10 cellular contexts compared by ENCODE assay signal in genomic region chr10:132446195-132446581, GRCh38. TPM values are rescaled to one million over a fixed set of nuclear protein-coding genes. Genes with fewer than 3 reads are reported as not detected.
A peak's percentile ranks its signal among the peaks of the same experiment; 100 is the strongest.
DNase-seq lines count a peak whose midpoint lies in the region; ATAC-seq lines count a peak whose summit lies in the region.
"Had no signal": no experiment of that assay in that cellular context is flagged by ENCODE, and none has a peak within 500 bp of the region (broad histone marks: within the 10 kb centered on the region; RNA-seq: fewer than 3 reads in every experiment).

No MANE protein-coding gene starts in this region.

- H3K9me3 ChIP-seq in naive thymus-derived CD4-positive, alpha-beta T cell (ENCODE audit: control insufficient read depth in 2 of 3, low read length in 3 of 3): no peaks in the 10 kb centered on the region
- H3K9me3 ChIP-seq in aorta (ENCODE audit: control insufficient read depth, low read length): no peaks in the 10 kb centered on the region

- 94 to 96% methylated on average over 17 of the region's 17 CpGs for WGBS in aorta, 2 donors

- no peak for DNase-seq in stimulated activated naive CD8-positive, alpha-beta T cell treated with anti-CD3 and anti-CD28 coated beads, Interleukin-15, Interleukin-2, amounts not matched to agents 100 U/mL and 50 U/mL, for 24 hours
- DNase-seq in activated naive CD8-positive, alpha-beta T cell treated with anti-CD3 and anti-CD28 coated beads, Interleukin-2, amount 10 ng/mL, durations not matched to agents 7 days and 5 days: no peak
- no peak for DNase-seq in naive thymus-derived CD4-positive, alpha-beta T cell
- no peak for DNase-seq in aorta
- no peak for DNase-seq in central memory CD4-positive, alpha-beta T cell
- DNase-seq in HCEC 1CT: no peak
- DNase-seq in stimulated activated CD4-positive, alpha-beta T cell treated with anti-CD3 and anti-CD28 coated beads, Interleukin-15, amount 100 ng/mL, for 24 hours: no peak
- DNase-seq: NCI-H187 had no signal

- H3K27ac ChIP-seq in naive thymus-derived CD4-positive, alpha-beta T cell (ENCODE audit: low read depth, low read length): peak overlapping the region; percentile 98
- H3K27ac ChIP-seq in aorta (ENCODE audit: low read depth in 1 of 2, low read length in 2 of 2): no peak overlapping the region

- peak overlapping the region; percentile 55 for H3K4me3 Mint-ChIP-seq in stimulated activated naive CD8-positive, alpha-beta T cell treated with anti-CD3 and anti-CD28 coated beads, Interleukin-15, Interleukin-2, amounts not matched to agents 100 ng/mL and 50 ng/mL, for 24 hours
- H3K4me3 Mint-ChIP-seq in activated naive CD8-positive, alpha-beta T cell treated with anti-CD3 and anti-CD28 coated beads, Interleukin-2, amount 10 ng/mL, durations not matched to agents 7 days and 5 days: peak overlapping the region; percentile 81
- H3K4me3 Mint-ChIP-seq in naive thymus-derived CD4-positive, alpha-beta T cell: peak overlapping the region in 9 of 10 donors; percentile 53 to 89 (median 78)

- no peak overlapping the region for H3K4me3 ChIP-seq in naive thymus-derived CD4-positive, alpha-beta T cell (ENCODE audit: low read length)
- no peak overlapping the region for H3K4me3 ChIP-seq in aorta (ENCODE audit: low read length in 2 of 2)

- peaks cover 21 to 45% of the 10 kb centered on the region in 2 donors for H3K4me1 ChIP-seq in naive thymus-derived CD4-positive, alpha-beta T cell (ENCODE audit: control insufficient read depth in 2 of 2, insufficient read depth in 2 of 2, low read length in 2 of 2)
- no peaks in the 10 kb centered on the region for H3K4me1 ChIP-seq in aorta (ENCODE audit: control insufficient read depth in 1 of 2, insufficient read depth in 2 of 2, low read length in 2 of 2)

- H3K4me1 Mint-ChIP-seq in stimulated activated naive CD8-positive, alpha-beta T cell treated with anti-CD3 and anti-CD28 coated beads, Interleukin-15, Interleukin-2, amounts not matched to agents 100 ng/mL and 50 ng/mL, for 24 hours (ENCODE audit: low read depth): peaks cover 31% of the 10 kb centered on the region
- H3K4me1 Mint-ChIP-seq in activated naive CD8-positive, alpha-beta T cell treated with anti-CD3 and anti-CD28 coated beads, Interleukin-2, amount 10 ng/mL, durations not matched to agents 7 days and 5 days: peaks cover 24% of the 10 kb centered on the region
- H3K4me1 Mint-ChIP-seq in naive thymus-derived CD4-positive, alpha-beta T cell: peaks cover 21 to 59% (median 42%) of the 10 kb centered on the region in 7 donors

- no peaks in the 10 kb centered on the region for H3K36me3 ChIP-seq in naive thymus-derived CD4-positive, alpha-beta T cell (ENCODE audit: control insufficient read depth in 2 of 3, insufficient read depth in 3 of 3, low read length in 3 of 3)
- H3K36me3 ChIP-seq in aorta (ENCODE audit: control insufficient read depth in 1 of 2, insufficient read depth in 2 of 2, low read length in 1 of 2): no peaks in the 10 kb centered on the region

- no peaks in the 10 kb centered on the region for H3K27me3 Mint-ChIP-seq in stimulated activated naive CD8-positive, alpha-beta T cell treated with anti-CD3 and anti-CD28 coated beads, Interleukin-15, Interleukin-2, amounts not matched to agents 100 ng/mL and 50 ng/mL, for 24 hours
- no peaks in the 10 kb centered on the region for H3K27me3 Mint-ChIP-seq in activated naive CD8-positive, alpha-beta T cell treated with anti-CD3 and anti-CD28 coated beads, Interleukin-2, amount 10 ng/mL, durations not matched to agents 7 days and 5 days
- H3K27me3 Mint-ChIP-seq in naive thymus-derived CD4-positive, alpha-beta T cell: no peaks in the 10 kb centered on the region

- peak overlapping the region; percentile 96 for H3K27ac Mint-ChIP-seq in stimulated activated naive CD8-positive, alpha-beta T cell treated with anti-CD3 and anti-CD28 coated beads, Interleukin-15, Interleukin-2, amounts not matched to agents 100 ng/mL and 50 ng/mL, for 24 hours
- H3K27ac Mint-ChIP-seq in activated naive CD8-positive, alpha-beta T cell treated with anti-CD3 and anti-CD28 coated beads, Interleukin-2, amount 10 ng/mL, durations not matched to agents 7 days and 5 days: peak overlapping the region; percentile 97
- H3K27ac Mint-ChIP-seq in naive thymus-derived CD4-positive, alpha-beta T cell: peak overlapping the region; percentile 96 to 100 (median 98)

- H3K27me3 ChIP-seq in naive thymus-derived CD4-positive, alpha-beta T cell (ENCODE audit: control insufficient read depth in 2 of 2, insufficient read depth in 2 of 2, low read length in 2 of 2): no peaks in the 10 kb centered on the region
- H3K27me3 ChIP-seq in aorta (ENCODE audit: control insufficient read depth in 1 of 2, insufficient read depth in 2 of 2, low read length in 1 of 2): no peaks in the 10 kb centered on the region
- H3K27me3 ChIP-seq: foreskin keratinocyte had no signal

- POLR2A ChIA-PET in activated naive CD8-positive, alpha-beta T cell treated with anti-CD3 and anti-CD28 coated beads, Interleukin-2, amount 10 ng/mL, durations not matched to agents 7 days and 5 days (lab: Charles Lee): interaction anchor here (0.7 to 3.2 kb wide), 14 partner anchors 9 to 221 kb away, joined by 3 to 38 read pairs (median 5); partner anchors contain the start of gene PWWP2B
- POLR2A ChIA-PET in naive thymus-derived CD4-positive, alpha-beta T cell (lab: Charles Lee): interaction anchor here (0.6 to 1.7 kb wide), 6 partner anchors 12 to 473 kb away, joined by 3 to 7 read pairs (median 4); partner anchors contain the start of gene PWWP2B

- intact Hi-C loops in naive thymus-derived CD4-positive, alpha-beta T cell (cut with micrococcal nuclease): loop anchor here (1.0 to 5.0 kb wide), 5 partner anchors 23 to 544 kb away; partner anchors contain the start of genes PPP2R2D (in 2 of the 2), BNIP3 (in 1 of the 2) and PWWP2B (in 1 of the 2)
- intact Hi-C loops in aorta (cut with DNase I): no loop called here

- H3K9me3 Mint-ChIP-seq in stimulated activated naive CD8-positive, alpha-beta T cell treated with anti-CD3 and anti-CD28 coated beads, Interleukin-15, Interleukin-2, amounts not matched to agents 100 ng/mL and 50 ng/mL, for 24 hours: no peaks in the 10 kb centered on the region
- peaks cover 1% of the 10 kb centered on the region for H3K9me3 Mint-ChIP-seq in activated naive CD8-positive, alpha-beta T cell treated with anti-CD3 and anti-CD28 coated beads, Interleukin-2, amount 10 ng/mL, durations not matched to agents 7 days and 5 days
- H3K9me3 Mint-ChIP-seq in naive thymus-derived CD4-positive, alpha-beta T cell: peaks cover 0 to 4% (median 0%) of the 10 kb centered on the region in 11 donors

- no peak for ATAC-seq in stimulated activated naive CD8-positive, alpha-beta T cell treated with anti-CD3 and anti-CD28 coated beads, Interleukin-15, Interleukin-2, amounts not matched to agents 100 U/mL and 50 U/mL, for 24 hours
- no peak for ATAC-seq in activated naive CD8-positive, alpha-beta T cell treated with anti-CD3 and anti-CD28 coated beads, Interleukin-2, amount 10 ng/mL, durations not matched to agents 7 days and 5 days (ENCODE audit: low read depth)
- no peak for ATAC-seq in naive thymus-derived CD4-positive, alpha-beta T cell
- ATAC-seq in aorta (ENCODE audit: low FRiP score): peak; percentile 4

- CTCF ChIA-PET in naive thymus-derived CD4-positive, alpha-beta T cell (lab: Charles Lee): interaction anchor here (0.6 to 2.0 kb wide), 9 partner anchors 9 to 96 kb away, joined by 3 to 16 read pairs (median 4); no protein-coding TSS in a partner anchor

- H3K36me3 Mint-ChIP-seq in stimulated activated naive CD8-positive, alpha-beta T cell treated with anti-CD3 and anti-CD28 coated beads, Interleukin-15, Interleukin-2, amounts not matched to agents 100 ng/mL and 50 ng/mL, for 24 hours (ENCODE audit: low read depth): no peaks in the 10 kb centered on the region
- H3K36me3 Mint-ChIP-seq in activated naive CD8-positive, alpha-beta T cell treated with anti-CD3 and anti-CD28 coated beads, Interleukin-2, amount 10 ng/mL, durations not matched to agents 7 days and 5 days: no peaks in the 10 kb centered on the region
- peaks cover 0 to 4% (median 0%) of the 10 kb centered on the region in 5 donors for H3K36me3 Mint-ChIP-seq in naive thymus-derived CD4-positive, alpha-beta T cell

RNA-seq across cellular contexts. Expression of gene PWWP2B, which starts 49.2 kb away (rescaled TPM):
- 10 to 100 TPM; 16.6 to 17.1 TPM for total RNA-seq in activated naive CD8-positive, alpha-beta T cell treated with anti-CD3 and anti-CD28 coated beads, Interleukin-2, amount 10 ng/mL, durations not matched to agents 7 days and 5 days
- 10 to 100 TPM in 4 of 5 experiments, 1 to 10 TPM in 1; 9.1 to 22.2 (median 12.1) TPM for total RNA-seq in naive thymus-derived CD4-positive, alpha-beta T cell
- polyA plus RNA-seq in naive thymus-derived CD4-positive, alpha-beta T cell: 1 to 10 TPM; 1.5 to 3.6 TPM
- total RNA-seq in aorta: 1 to 10 TPM; 6.8 to 8.7 TPM
- 1 to 10 TPM; 2.0 to 3.6 TPM for polyA plus RNA-seq in aorta

Comparison
In these comparisons a context has a peak if more than half of its experiments do, and no peak if none do; other contexts are left out.
1. intact Hi-C loops: an anchor here in naive thymus-derived CD4-positive, alpha-beta T cell (1.0 to 5.0 kb wide); none called in aorta.